ENCODE assay signal across 9 cellular contexts in the genomic region with DNA sequence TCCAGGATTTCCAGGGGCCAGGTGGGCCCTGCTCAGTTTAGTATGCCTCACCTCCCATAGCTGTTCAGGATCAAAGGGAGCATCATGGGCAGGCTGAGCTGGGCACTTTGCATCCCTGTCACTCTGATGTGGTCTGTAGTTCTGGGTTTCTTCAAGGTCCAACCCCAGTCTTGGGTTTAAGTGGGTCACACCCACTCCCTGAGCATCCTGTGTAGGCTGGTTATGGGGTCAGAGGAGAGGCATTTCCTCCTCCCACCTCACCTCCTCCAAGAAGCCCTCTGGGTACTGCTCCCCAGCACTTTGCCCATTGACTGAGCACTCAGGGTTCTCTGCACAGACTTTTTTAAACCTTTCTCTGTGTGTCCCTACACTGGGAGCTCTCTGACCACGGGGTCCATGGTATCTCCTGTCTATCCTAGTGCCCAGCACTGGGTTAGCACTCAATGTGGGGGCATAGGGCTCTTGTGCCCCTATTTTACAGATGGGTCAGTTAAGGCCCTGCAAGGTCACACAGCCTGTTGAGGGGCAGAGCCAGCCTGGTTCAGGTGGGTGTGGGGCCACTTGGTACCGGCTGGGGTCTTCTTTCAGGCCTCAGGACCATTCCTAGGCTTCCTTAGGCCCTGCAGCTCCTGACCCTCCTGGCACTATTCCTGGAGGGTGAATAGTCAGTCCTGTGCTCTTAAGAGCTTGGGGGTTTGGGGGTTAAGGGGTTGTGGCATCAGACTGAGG. TPM values are rescaled to one million over a fixed set of nuclear protein-coding genes. Genes with fewer than 3 reads are reported as not detected.
DNase-seq lines count a peak whose midpoint lies in the region; ATAC-seq and TF ChIP-seq lines count a peak whose summit lies in the region.
"Had no signal": no experiment of that assay in that cellular context is flagged by ENCODE, and none has a peak within 500 bp of the region (broad histone marks: within the 10 kb centered on the region; RNA-seq: fewer than 3 reads in every experiment).

No MANE protein-coding gene starts in this region.

- H3K36me3 Mint-ChIP-seq in CD4-positive, alpha-beta T cell (ENCODE audit: low read depth): no peaks in the 10 kb centered on the region
- H3K36me3 Mint-ChIP-seq in central memory CD8-positive, alpha-beta T cell (ENCODE audit: insufficient read depth): peaks cover 7% of the 10 kb centered on the region
- no peaks in the 10 kb centered on the region for H3K36me3 Mint-ChIP-seq in osteocyte (ENCODE audit: unreplicated experiment)

- peaks cover 78% of the 10 kb centered on the region for H4K20me1 ChIP-seq in Loucy (ENCODE audit: insufficient read depth, low read length, poor library complexity, severe bottlenecking)

- no peak overlapping the region for H3K27ac ChIP-seq in CD4-positive, alpha-beta T cell (ENCODE audit: low read depth, low read length)

- no peaks in the 10 kb centered on the region for H3K27me3 ChIP-seq in CD4-positive, alpha-beta T cell (ENCODE audit: control insufficient read depth, insufficient read depth, low read length)
- H3K27me3 ChIP-seq in Loucy (ENCODE audit: insufficient read depth, low read length, poor library complexity, severe bottlenecking): no peaks in the 10 kb centered on the region

- H2AFZ ChIP-seq in Loucy (ENCODE audit: low read length): no peak overlapping the region

- TF ChIP-seq CTCF in CD4-positive, alpha-beta T cell (IDR thresholded peaks at IDR 0.05): no peak
- TF ChIP-seq CTCF in Loucy (conservative IDR thresholded peaks at IDR 0.05; ENCODE audit: low read length) (no peak), osteocyte (IDR thresholded peaks at IDR 0.05) (no peak)

- ATAC-seq in CD4-positive, alpha-beta T cell (ENCODE audit: poor library complexity): no peak
- ATAC-seq in central memory CD8-positive, alpha-beta T cell (replicated peaks; ENCODE audit: extremely low read depth, poor library complexity, severe bottlenecking): no peak
- no peak for ATAC-seq in HG03097 (IDR thresholded peaks at IDR 0.05; ENCODE audit: low FRiP score, unreplicated experiment)
- ATAC-seq in HG02870 (IDR thresholded peaks at IDR 0.05; ENCODE audit: unreplicated experiment): no peak

- H3K4me1 Mint-ChIP-seq in CD4-positive, alpha-beta T cell (ENCODE audit: low read depth): peaks cover 40% of the 10 kb centered on the region
- peaks cover 52% of the 10 kb centered on the region for H3K4me1 Mint-ChIP-seq in central memory CD8-positive, alpha-beta T cell
- peaks cover 88% of the 10 kb centered on the region for H3K4me1 Mint-ChIP-seq in osteocyte (ENCODE audit: unreplicated experiment)

- H3K27ac Mint-ChIP-seq in CD4-positive, alpha-beta T cell: no peak overlapping the region
- H3K27ac Mint-ChIP-seq in central memory CD8-positive, alpha-beta T cell (ENCODE audit: low read depth): peak overlapping the region; percentile 63
- peak overlapping the region; percentile 81 for H3K27ac Mint-ChIP-seq in osteocyte (ENCODE audit: unreplicated experiment)

- H3K9me2 ChIP-seq in Loucy (replicated peaks; ENCODE audit: low read depth, low read length): no peaks in the 10 kb centered on the region

- peak overlapping the region; percentile 76 for H3K9ac ChIP-seq in Loucy (ENCODE audit: low read depth, low read length, poor library complexity, severe bottlenecking)

- H3K4me1 ChIP-seq in Loucy (ENCODE audit: insufficient read depth, low read length, poor library complexity, severe bottlenecking): peaks cover 83% of the 10 kb centered on the region

- H3K4me3 ChIP-seq in Loucy (ENCODE audit: low read length, poor library complexity, severe bottlenecking): peak overlapping the region; percentile 70

- peak overlapping the region; percentile 98 for H3K4me2 ChIP-seq in Loucy (ENCODE audit: low read depth, low read length, poor library complexity, severe bottlenecking)

- H3K9me3 Mint-ChIP-seq in CD4-positive, alpha-beta T cell: no peaks in the 10 kb centered on the region
- no peaks in the 10 kb centered on the region for H3K9me3 Mint-ChIP-seq in central memory CD8-positive, alpha-beta T cell
- no peaks in the 10 kb centered on the region for H3K9me3 Mint-ChIP-seq in osteocyte (ENCODE audit: unreplicated experiment)

- H3K79me2 ChIP-seq in Loucy (ENCODE audit: insufficient read depth, low read length): peaks cover 91% of the 10 kb centered on the region

- DNase-seq in CD4-positive, alpha-beta T cell: no peak
- DNase-seq in central memory CD8-positive, alpha-beta T cell (ENCODE audit: low spot score in 2 of 2): no peak
- DNase-seq in osteocyte (ENCODE audit: extremely low spot score, unreplicated experiment): no peak
- DNase-seq in GM19238 (ENCODE audit: insufficient read length, low spot score): no peak
- no peak for DNase-seq in mucosa of gallbladder (ENCODE audit: low spot score)
- DNase-seq: NCI-H748 treated with DMSO at 0.1 percent for 48 hours had no signal

- peaks cover 10% of the 10 kb centered on the region for H3F3A ChIP-seq in Loucy (ENCODE audit: low read depth)

- H3K9me3 ChIP-seq in CD4-positive, alpha-beta T cell (ENCODE audit: control insufficient read depth, low read length): no peaks in the 10 kb centered on the region
- no peaks in the 10 kb centered on the region for H3K9me3 ChIP-seq in Loucy (ENCODE audit: insufficient read depth, low read depth, low read length)

- H3K4me3 Mint-ChIP-seq in CD4-positive, alpha-beta T cell: peak overlapping the region; percentile 42
- H3K4me3 Mint-ChIP-seq in central memory CD8-positive, alpha-beta T cell: peak overlapping the region; percentile 80
- H3K4me3 Mint-ChIP-seq in osteocyte (ENCODE audit: unreplicated experiment): peak overlapping the region; percentile 55

- POLR2A ChIA-PET in CD4-positive, alpha-beta T cell (lab: Charles Lee): interaction anchor here (0.6 to 0.9 kb wide), 2 partner anchors 15 to 19 kb away, joined by 3 read pairs; a partner anchor contains a TSS

- CTCF ChIA-PET in CD4-positive, alpha-beta T cell (lab: Charles Lee): interaction anchor here (2.0 kb wide), 1 partner anchor 98 kb away, joined by 7 read pairs; no protein-coding TSS in a partner anchor

- H3K36me3 ChIP-seq in Loucy (ENCODE audit: insufficient read depth, low read length): peaks cover 19% of the 10 kb centered on the region; the same call in 1 of the 2 replicates

- intact Hi-C loops in CD4-positive, alpha-beta T cell (cut with DNase I, micrococcal nuclease): no loop called here

- no peaks in the 10 kb centered on the region for H3K27me3 Mint-ChIP-seq in CD4-positive, alpha-beta T cell
- H3K27me3 Mint-ChIP-seq in central memory CD8-positive, alpha-beta T cell: no peaks in the 10 kb centered on the region
- no peaks in the 10 kb centered on the region for H3K27me3 Mint-ChIP-seq in osteocyte (ENCODE audit: unreplicated experiment)

RNA-seq across cellular contexts. Expression of a gene that starts 19.0 kb away (rescaled TPM):
- 1 to 10 TPM; 1.9 to 2.7 TPM for total RNA-seq in CD4-positive, alpha-beta T cell
- total RNA-seq in osteocyte (239 and 259 TPM in 2 replicates), mucosa of gallbladder (71.7 TPM)

Comparison
In these comparisons a context has a peak if more than half of its experiments do, and no peak if none do; other contexts are left out.
1. RNA of a gene that starts 19.0 kb away (total RNA-seq): 239 to 259 TPM in osteocyte and 71.7 TPM in mucosa of gallbladder (single experiment); 1.9 to 2.7 TPM in CD4-positive, alpha-beta T cell; every median in the first group is over 10 times any median in the second.
2. Peak in every context shown above with its lines, with median percentiles within 50 percentile points of each other: H3K4me3 Mint-ChIP-seq.